Comparison of ENCODE assay signal across 9 cellular contexts in the genomic region with DNA sequence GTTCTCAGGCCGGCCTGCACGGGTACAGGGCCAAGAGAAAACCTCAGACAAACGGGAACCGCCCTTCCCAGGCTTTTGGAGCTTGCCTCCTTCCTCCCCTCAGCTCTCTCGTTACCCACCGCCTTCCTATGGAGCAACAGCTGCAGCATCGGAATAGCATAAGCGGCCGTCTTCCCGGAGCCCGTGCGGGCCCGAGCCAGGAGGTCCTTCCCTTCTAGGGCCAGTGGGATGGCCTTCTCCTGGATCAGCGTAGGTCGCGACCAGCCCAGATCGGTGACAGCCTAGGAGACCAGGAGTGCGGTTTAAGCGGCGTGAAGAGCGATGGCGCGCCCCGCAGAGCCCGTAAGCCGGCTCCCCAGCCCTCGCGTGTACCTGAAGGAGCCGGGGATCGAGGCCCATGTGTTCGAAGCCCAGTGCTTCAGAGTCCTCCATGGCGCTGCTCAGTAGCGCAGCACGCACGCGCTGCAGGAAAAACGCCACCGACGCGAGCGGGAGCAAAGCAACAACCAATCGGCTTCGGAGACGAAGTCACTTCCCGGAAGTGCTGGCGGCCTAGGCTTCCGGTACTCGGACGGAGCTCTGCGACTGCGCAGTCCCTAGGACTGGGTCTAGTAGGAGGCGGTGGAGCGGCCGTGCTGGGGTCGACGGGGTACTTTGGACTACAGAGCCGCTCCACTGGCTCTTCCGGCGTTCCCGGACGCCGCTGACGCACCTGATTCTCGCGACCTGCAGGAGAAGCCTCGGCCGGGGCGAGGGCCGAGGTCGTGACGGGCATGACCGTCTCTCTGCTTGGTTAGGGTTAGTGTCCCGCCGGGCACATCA. TPM values are rescaled to one million over a fixed set of nuclear protein-coding genes. Genes with fewer than 3 reads are reported as not detected.
DNase-seq lines count a peak whose midpoint lies in the region; ATAC-seq, FAIRE-seq and TF ChIP-seq lines count a peak whose summit lies in the region.
"Had no signal": no experiment of that assay in that cellular context is flagged by ENCODE, and none has a peak within 500 bp of the region (broad histone marks: within the 10 kb centered on the region; RNA-seq: fewer than 3 reads in every experiment).

A gene with protein sequence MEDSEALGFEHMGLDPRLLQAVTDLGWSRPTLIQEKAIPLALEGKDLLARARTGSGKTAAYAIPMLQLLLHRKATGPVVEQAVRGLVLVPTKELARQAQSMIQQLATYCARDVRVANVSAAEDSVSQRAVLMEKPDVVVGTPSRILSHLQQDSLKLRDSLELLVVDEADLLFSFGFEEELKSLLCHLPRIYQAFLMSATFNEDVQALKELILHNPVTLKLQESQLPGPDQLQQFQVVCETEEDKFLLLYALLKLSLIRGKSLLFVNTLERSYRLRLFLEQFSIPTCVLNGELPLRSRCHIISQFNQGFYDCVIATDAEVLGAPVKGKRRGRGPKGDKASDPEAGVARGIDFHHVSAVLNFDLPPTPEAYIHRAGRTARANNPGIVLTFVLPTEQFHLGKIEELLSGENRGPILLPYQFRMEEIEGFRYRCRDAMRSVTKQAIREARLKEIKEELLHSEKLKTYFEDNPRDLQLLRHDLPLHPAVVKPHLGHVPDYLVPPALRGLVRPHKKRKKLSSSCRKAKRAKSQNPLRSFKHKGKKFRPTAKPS (minus strand): TSS at position 445 of the 822 bp plus-strand sequence. CDS start 13 bp downstream, at position 432.

- H3K36me3 ChIP-seq in keratinocyte (ENCODE audit: control insufficient read depth in 2 of 2, extremely low read depth in 1 of 2, insufficient read depth in 2 of 2, low read length in 2 of 2) = peaks cover 33 to 58% of the 10 kb centered on the region in 2 experiments

- peak; percentile 79 for DNase-seq in AG09319 (ENCODE audit: extremely low read depth, low read depth)
- DNase-seq in NCI-H446 treated with DMSO at 0.1 percent for 48 hours (lab: John Stamatoyannopoulos, UW) = peak; percentile 86
- peak; percentile 96 for DNase-seq in cerebellar cortex (ENCODE audit: low spot score)
- no peak for DNase-seq in keratinocyte (ENCODE audit: low read depth, low spot score)
- peak; percentile 80 to 86 for DNase-seq in stimulated activated CD4-positive, alpha-beta T cell treated with anti-CD3 and anti-CD28 coated beads, Interleukin-15, amount 100 ng/mL, for 1 hour (ENCODE audit: low read depth in 1 of 2, low spot score in 1 of 2)

- H2AFZ ChIP-seq in keratinocyte (ENCODE audit: control insufficient read depth, low read length) = peak within 1 kb of the TSS; percentile 84

- no peaks in the 10 kb centered on the region for H3K27me3 ChIP-seq in keratinocyte (ENCODE audit: control insufficient read depth, extremely low read depth, insufficient read depth, low read length)

- ATAC-seq in GM19035 (IDR thresholded peaks at IDR 0.05; ENCODE audit: unreplicated experiment) (peak; percentile 88), HG03354 (IDR thresholded peaks at IDR 0.05; ENCODE audit: poor library complexity, severe bottlenecking, unreplicated experiment) (peak; percentile 97)
- peak; percentile 94 to 96 for ATAC-seq in activated CD4-positive, CD25-positive, alpha-beta regulatory T cell treated with anti-CD3 and anti-CD28 coated beads, Interleukin-2, amount 50 U/mL, for 24 hours

- H3K9me3 ChIP-seq in keratinocyte (ENCODE audit: control insufficient read depth, low read depth, low read length) = no peaks in the 10 kb centered on the region

- TF ChIP-seq CTCF in AG09319 (IDR thresholded peaks at IDR 0.05; ENCODE audit: low read depth, low read length) (no peak), keratinocyte (optimal IDR thresholded peaks at IDR 0.05 in 1 of 3, IDR thresholded peaks at IDR 0.05 in 1 of 3, conservative IDR thresholded peaks at IDR 0.05 in 1 of 3; ENCODE audit: extremely low read depth in 1 of 3, insufficient read depth in 2 of 3, low read length in 3 of 3) (no peak)

- H3K9ac ChIP-seq in keratinocyte (ENCODE audit: control insufficient read depth, extremely low read depth, insufficient read depth, low read length) = peak within 1 kb of the TSS; percentile 88

- peak within 1 kb of the TSS; percentile 82 for H3K27ac ChIP-seq in keratinocyte (ENCODE audit: control insufficient read depth, insufficient read depth, low read length)

- FAIRE-seq in keratinocyte (lab: Jason Lieb, UNC) = peak; percentile 67
- FAIRE-seq: colon had no signal

- no peaks in the 10 kb centered on the region for H3K9me1 ChIP-seq in keratinocyte (ENCODE audit: control insufficient read depth, extremely low read depth, insufficient read depth, low read length)

- H4K20me1 ChIP-seq in keratinocyte (ENCODE audit: control insufficient read depth, extremely low read depth, insufficient read depth, low read length) = no peaks in the 10 kb centered on the region

- peaks cover 12% of the 10 kb centered on the region for H3K4me1 ChIP-seq in keratinocyte (ENCODE audit: control insufficient read depth, extremely low read depth, insufficient read depth, low read length)

- H3K4me2 ChIP-seq in keratinocyte (ENCODE audit: control insufficient read depth, extremely low read depth, insufficient read depth, low read depth, low read length) = peak within 1 kb of the TSS; percentile 88

- peak within 1 kb of the TSS; percentile 73 to 89 (median 82) for H3K4me3 ChIP-seq in keratinocyte (ENCODE audit: control insufficient read depth in 2 of 3, extremely low read depth in 1 of 3, insufficient read depth in 2 of 3, low read depth in 1 of 3, low read length in 3 of 3)

- dilution Hi-C loops in keratinocyte (cut with MboI; ENCODE audit: extremely low pct_ligation_motif_present, low sequenced_read_pairs) = no loop called here

- H3K79me2 ChIP-seq in keratinocyte (ENCODE audit: control insufficient read depth, insufficient read depth, low read length) = peaks cover 60% of the 10 kb centered on the region

RNA-seq across cellular contexts. Expression of the gene that starts here (rescaled TPM):
- 79.9 to 95.6 TPM (median 81.6 TPM) in 3 replicates for polyA plus RNA-seq in keratinocyte
- 35.3 TPM for polyA plus RNA-seq in keratinocyte (2011; ENCODE audit: low read depth)
- 55.7 and 62.8 TPM in 2 replicates for polyA plus RNA-seq in keratinocyte (2011; cell fraction: cytosol; rRNA removed)
- polyA plus RNA-seq in keratinocyte (2011; cell fraction: nucleus; rRNA removed) = 162 and 178 TPM in 2 replicates
- 71.2 and 71.6 TPM in 2 replicates for polyA plus RNA-seq in keratinocyte (2012; ENCODE audit: low replicate concordance)
- polyA minus RNA-seq in keratinocyte = 71.9 to 122 TPM (median 76.6 TPM) in 3 replicates
- 36.3 TPM for polyA minus RNA-seq in keratinocyte (2011; cell fraction: cytosol; rRNA and poly(A)+ RNA removed)
- polyA minus RNA-seq in keratinocyte (2011; cell fraction: nucleus; rRNA and poly(A)+ RNA removed) = 50.8 and 65.9 TPM in 2 replicates
